Comparison of ENCODE assay signal across 11 cellular contexts in genomic region chr14:77044776-77045569, GRCh38. TPM values are rescaled to one million over a fixed set of nuclear protein-coding genes. Genes with fewer than 3 reads are reported as not detected.
A peak's percentile ranks its signal among the peaks of the same experiment; 100 is the strongest.
DNase-seq lines count a peak whose midpoint lies in the region; ATAC-seq and TF ChIP-seq lines count a peak whose summit lies in the region.
"Had no signal": no experiment of that assay in that cellular context is flagged by ENCODE, and none has a peak within 500 bp of the region (broad histone marks: within the 10 kb centered on the region; RNA-seq: fewer than 3 reads in every experiment).

No MANE protein-coding gene starts in this region.

- H3K27me3 Mint-ChIP-seq in endothelial cell (ENCODE audit: unreplicated experiment) = peaks cover 6% of the 10 kb centered on the region
- H3K27me3 Mint-ChIP-seq: activated naive CD8-positive, alpha-beta T cell treated with anti-CD3 and anti-CD28 coated beads for 36 hours; memory B cell had no signal

- no peak for DNase-seq in RWPE2 (ENCODE audit: low spot score)
- DNase-seq in foreskin keratinocyte = no peak
- no peak for DNase-seq in NAMALWA (ENCODE audit: low spot score)
- DNase-seq in activated CD4-positive, alpha-beta T cell treated with anti-CD3 and anti-CD28 coated beads for 48 hours = no peak
- no peak for DNase-seq in endothelial cell (ENCODE audit: low spot score)
- DNase-seq in CD1c-positive myeloid dendritic cell (ENCODE audit: extremely low spot score) = no peak
- DNase-seq: activated naive CD8-positive, alpha-beta T cell treated with anti-CD3 and anti-CD28 coated beads for 36 hours had no signal

- no peak overlapping the region for H3K27ac Mint-ChIP-seq in endothelial cell (ENCODE audit: unreplicated experiment)
- H3K27ac Mint-ChIP-seq: memory B cell; T-helper 1 cell treated with Interleukin-12 subunit alpha and Interleukin-12 subunit beta and Interleukin-4 antibody, amounts not matched to agents 30 μg/mL and 1 μg/mL, for 36 hours had no signal

- H3K27me3 ChIP-seq in BLaER1 treated with 17β-estradiol and CSF1 and Interleukin-3, amounts not matched to agents 10 nM and 100 nM = no peaks in the 10 kb centered on the region
- no peaks in the 10 kb centered on the region for H3K27me3 ChIP-seq in RWPE2 (ENCODE audit: insufficient read depth, poor library complexity, severe bottlenecking)
- H3K27me3 ChIP-seq in foreskin keratinocyte = no peaks in the 10 kb centered on the region
- no peaks in the 10 kb centered on the region for H3K27me3 ChIP-seq in parathyroid adenoma (ENCODE audit: control insufficient read depth, insufficient read depth, low read length)

- no peaks in the 10 kb centered on the region for H3K36me3 Mint-ChIP-seq in endothelial cell (ENCODE audit: low read depth, unreplicated experiment)
- H3K36me3 Mint-ChIP-seq: activated naive CD8-positive, alpha-beta T cell treated with anti-CD3 and anti-CD28 coated beads for 36 hours; memory B cell had no signal

- H3K9me3 Mint-ChIP-seq in endothelial cell (ENCODE audit: unreplicated experiment) = no peaks in the 10 kb centered on the region
- H3K9me3 Mint-ChIP-seq: activated naive CD8-positive, alpha-beta T cell treated with anti-CD3 and anti-CD28 coated beads for 36 hours; memory B cell; T-helper 1 cell treated with Interleukin-12 subunit alpha and Interleukin-12 subunit beta and Interleukin-4 antibody, amounts not matched to agents 30 μg/mL and 1 μg/mL, for 36 hours had no signal

- peak overlapping the region; percentile 40 for H2AFZ ChIP-seq in parathyroid adenoma

- H3K27ac ChIP-seq in BLaER1 treated with 17β-estradiol and CSF1 and Interleukin-3, amounts not matched to agents 10 nM and 100 nM = peak overlapping the region; percentile 96 to 100 (median 98); a peak in 21 of 22 replicates
- H3K27ac ChIP-seq in RWPE2 (ENCODE audit: poor library complexity, severe bottlenecking) = peak overlapping the region; percentile 93
- H3K27ac ChIP-seq in foreskin keratinocyte = peak overlapping the region; percentile 50
- H3K27ac ChIP-seq in parathyroid adenoma = peak overlapping the region; percentile 94

- H3K4me3 ChIP-seq in BLaER1 treated with 17β-estradiol and CSF1 and Interleukin-3, amounts not matched to agents 10 nM and 100 nM = no peak overlapping the region
- H3K4me3 ChIP-seq in RWPE2 (ENCODE audit: severe bottlenecking) (no peak overlapping the region), parathyroid adenoma (ENCODE audit: low read depth, low read length) (no peak overlapping the region)

- no peaks in the 10 kb centered on the region for H3K9me3 ChIP-seq in BLaER1 treated with 17β-estradiol and CSF1 and Interleukin-3, amounts not matched to agents 10 nM and 100 nM (replicated peaks in 1 of 11)
- no peaks in the 10 kb centered on the region for H3K9me3 ChIP-seq in RWPE2 (ENCODE audit: severe bottlenecking)
- H3K9me3 ChIP-seq in parathyroid adenoma (ENCODE audit: control insufficient read depth, low read length) = no peaks in the 10 kb centered on the region

- ATAC-seq in RWPE2 (ENCODE audit: low read depth) (peak; percentile 36), foreskin keratinocyte (no peak)

- H3K79me2 ChIP-seq in parathyroid adenoma = no peaks in the 10 kb centered on the region

- H4K20me1 ChIP-seq in BLaER1 treated with 17β-estradiol and CSF1 and Interleukin-3, amounts not matched to agents 10 nM and 100 nM = no peaks in the 10 kb centered on the region

- H3K4me1 ChIP-seq in BLaER1 treated with 17β-estradiol and CSF1 and Interleukin-3, amounts not matched to agents 10 nM and 100 nM = peaks cover 61 to 95% (median 81%) of the 10 kb centered on the region in 10 experiments
- peaks cover 68% of the 10 kb centered on the region for H3K4me1 ChIP-seq in RWPE2 (ENCODE audit: insufficient read depth, poor library complexity, severe bottlenecking)
- H3K4me1 ChIP-seq in foreskin keratinocyte = peaks cover 52% of the 10 kb centered on the region
- H3K4me1 ChIP-seq in parathyroid adenoma = peaks cover 51% of the 10 kb centered on the region

- H3K9ac ChIP-seq in BLaER1 treated with 17β-estradiol and CSF1 and Interleukin-3, amounts not matched to agents 10 nM and 100 nM = peak overlapping the region; percentile 83 to 97 (median 91); a peak in 19 of 22 replicates
- H3K9ac ChIP-seq in parathyroid adenoma = no peak overlapping the region

- peaks cover 39% of the 10 kb centered on the region for H3K4me1 Mint-ChIP-seq in endothelial cell (ENCODE audit: unreplicated experiment)

- no peak overlapping the region for H3K4me3 Mint-ChIP-seq in endothelial cell (ENCODE audit: unreplicated experiment)
- H3K4me3 Mint-ChIP-seq: activated naive CD8-positive, alpha-beta T cell treated with anti-CD3 and anti-CD28 coated beads for 36 hours; memory B cell; T-helper 1 cell treated with Interleukin-12 subunit alpha and Interleukin-12 subunit beta and Interleukin-4 antibody, amounts not matched to agents 30 μg/mL and 1 μg/mL, for 36 hours had no signal

- peak overlapping the region; percentile 86 to 98 (median 94) for H3K4me2 ChIP-seq in BLaER1 treated with 17β-estradiol and CSF1 and Interleukin-3, amounts not matched to agents 10 nM and 100 nM
- H3K4me2 ChIP-seq in parathyroid adenoma (ENCODE audit: low read length) = no peak overlapping the region

- TF ChIP-seq CTCF in RWPE2 (IDR thresholded peaks at IDR 0.05; ENCODE audit: poor library complexity, severe bottlenecking) (no peak), foreskin keratinocyte (conservative IDR thresholded peaks at IDR 0.05) (no peak), parathyroid adenoma (IDR thresholded peaks at IDR 0.05) (no peak), endothelial cell (IDR thresholded peaks at IDR 0.05; ENCODE audit: unreplicated experiment) (no peak)

- H3K36me3 ChIP-seq in BLaER1 treated with 17β-estradiol and CSF1 and Interleukin-3, amounts not matched to agents 10 nM and 100 nM = no peaks in the 10 kb centered on the region
- H3K36me3 ChIP-seq in RWPE2 (ENCODE audit: low read depth) = no peaks in the 10 kb centered on the region
- H3K36me3 ChIP-seq in parathyroid adenoma (ENCODE audit: control insufficient read depth, insufficient read depth, low read length) = no peaks in the 10 kb centered on the region

RNA-seq across cellular contexts. Expression of gene IRF2BPL, which starts 16.5 kb away (rescaled TPM):
- total RNA-seq in foreskin keratinocyte (20.2 and 20.7 TPM in 2 replicates), endothelial cell (ENCODE audit: unreplicated experiment) (8.6 TPM)
- polyA plus RNA-seq in foreskin keratinocyte = 8.0 and 8.7 TPM in 2 replicates

RNA-seq across cellular contexts. Expression of gene CIPC, which starts 53.1 kb away (rescaled TPM):
- total RNA-seq in foreskin keratinocyte (10.0 and 10.1 TPM in 2 replicates), endothelial cell (ENCODE audit: unreplicated experiment) (42.4 TPM)
- 2.3 and 3.0 TPM in 2 replicates for polyA plus RNA-seq in foreskin keratinocyte
